In the genomic region with DNA sequence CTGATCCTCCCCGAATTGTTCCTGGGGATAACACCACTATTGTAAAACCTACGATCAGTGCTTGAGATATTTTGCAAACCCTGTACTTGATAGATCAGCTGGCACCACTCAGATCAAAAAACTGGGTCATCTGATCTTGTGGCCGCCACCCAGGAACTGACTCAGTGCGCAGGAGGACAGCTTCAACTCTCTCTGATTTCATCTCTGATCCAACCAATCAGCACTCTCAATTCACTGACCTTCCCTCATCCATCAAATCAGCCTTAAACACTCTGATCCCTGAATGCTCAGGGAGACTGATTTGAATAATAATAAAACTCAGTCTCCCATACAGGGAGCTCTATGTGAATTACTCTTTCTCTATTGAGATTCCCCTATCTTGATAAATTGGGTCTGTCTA, we compare ENCODE assay signal across 11 cellular contexts. TPM values are rescaled to one million over a fixed set of nuclear protein-coding genes. Genes with fewer than 3 reads are reported as not detected.
DNase-seq lines count a peak whose midpoint lies in the region; ATAC-seq and TF ChIP-seq lines count a peak whose summit lies in the region.
"Had no signal": no experiment of that assay in that cellular context is flagged by ENCODE, and none has a peak within 500 bp of the region (broad histone marks: within the 10 kb centered on the region; RNA-seq: fewer than 3 reads in every experiment).

No MANE protein-coding gene starts in this region.

- no peak overlapping the region for H3K4me3 ChIP-seq in HEK293 (ENCODE audit: low read depth, low read length)
- no peak overlapping the region for H3K4me3 ChIP-seq in coronary artery
- H3K4me3 ChIP-seq: esophagus muscularis mucosa had no signal

- H3K36me3 ChIP-seq in HEK293 (ENCODE audit: control insufficient read depth in 2 of 2, insufficient read depth in 1 of 2, low read length in 2 of 2), result no peaks in the 10 kb centered on the region
- H3K36me3 ChIP-seq: esophagus muscularis mucosa had no signal

- H3K27ac ChIP-seq in HEK293 (ENCODE audit: extremely low read depth, low read depth, low read length), result no peak overlapping the region
- no peak overlapping the region for H3K27ac ChIP-seq in coronary artery
- H3K27ac ChIP-seq: esophagus muscularis mucosa had no signal

- TF ChIP-seq CTCF in HEK293 (tag by site-specific recombination; IDR thresholded peaks at IDR 0.05), result no peak
- TF ChIP-seq CTCF in coronary artery (IDR thresholded peaks at IDR 0.05), result no peak

- H3K9me3 ChIP-seq in HEK293 (ENCODE audit: control insufficient read depth, insufficient read depth, low read depth, low read length), result no peaks in the 10 kb centered on the region
- H3K9me3 ChIP-seq: esophagus muscularis mucosa had no signal

- peak overlapping the region; percentile 15 for H3K4me3 Mint-ChIP-seq in activated CD4-positive, alpha-beta memory T cell treated with anti-CD3 and anti-CD28 coated beads, Interleukin-2, amount 10 ng/mL, durations not matched to agents 7 days and 5 days
- H3K4me3 Mint-ChIP-seq: nephron had no signal

- H3K36me3 Mint-ChIP-seq in activated CD4-positive, alpha-beta memory T cell treated with anti-CD3 and anti-CD28 coated beads, Interleukin-2, amount 10 ng/mL, durations not matched to agents 7 days and 5 days (ENCODE audit: low read depth), result peaks cover 3% of the 10 kb centered on the region

- POLR2A ChIA-PET in HEK293 (lab: Yijun Ruan, JAX), result no interaction called here
- POLR2A ChIA-PET in activated CD4-positive, alpha-beta memory T cell treated with anti-CD3 and anti-CD28 coated beads, Interleukin-2, amount 10 ng/mL, durations not matched to agents 7 days and 5 days (lab: Charles Lee), result interaction anchor here (1.5 to 1.7 kb wide), 2 partner anchors 12 to 15 kb away, joined by 5 to 7 read pairs; no protein-coding TSS in a partner anchor

- H3K4me1 Mint-ChIP-seq in activated CD4-positive, alpha-beta memory T cell treated with anti-CD3 and anti-CD28 coated beads, Interleukin-2, amount 10 ng/mL, durations not matched to agents 7 days and 5 days, result peaks cover 26% of the 10 kb centered on the region
- H3K4me1 Mint-ChIP-seq: nephron had no signal

- ATAC-seq in Right ventricle myocardium superior (ENCODE audit: poor library complexity), result no peak
- ATAC-seq in HG03571 (IDR thresholded peaks at IDR 0.05; ENCODE audit: unreplicated experiment), result no peak

- H3K27ac Mint-ChIP-seq in activated CD4-positive, alpha-beta memory T cell treated with anti-CD3 and anti-CD28 coated beads, Interleukin-2, amount 10 ng/mL, durations not matched to agents 7 days and 5 days, result peak overlapping the region; percentile 55
- H3K27ac Mint-ChIP-seq: nephron had no signal

- H3K4me1 ChIP-seq in HEK293 (ENCODE audit: control insufficient read depth, insufficient read depth, low read length), result no peaks in the 10 kb centered on the region

- intact Hi-C loops in head of caudate nucleus (cut with DNase I) (loop anchor here (5.0 to 10.0 kb wide), 2 partner anchors 52 to 555 kb away; a partner anchor contains a TSS), Right ventricle myocardium superior (cut with DNase I) (no loop called here)

- H3K9me3 Mint-ChIP-seq in activated CD4-positive, alpha-beta memory T cell treated with anti-CD3 and anti-CD28 coated beads, Interleukin-2, amount 10 ng/mL, durations not matched to agents 7 days and 5 days, result no peaks in the 10 kb centered on the region
- H3K9me3 Mint-ChIP-seq: nephron had no signal

- CTCF ChIA-PET in HEK293 (lab: Yijun Ruan, JAX), result no interaction called here
- CTCF ChIA-PET in activated CD4-positive, alpha-beta memory T cell treated with anti-CD3 and anti-CD28 coated beads, Interleukin-2, amount 10 ng/mL, durations not matched to agents 7 days and 5 days (lab: Charles Lee), result interaction anchor here (1.6 kb wide), 1 partner anchor 9 kb away, joined by 4 read pairs; a partner anchor contains a TSS

- no peaks in the 10 kb centered on the region for H3K27me3 Mint-ChIP-seq in activated CD4-positive, alpha-beta memory T cell treated with anti-CD3 and anti-CD28 coated beads, Interleukin-2, amount 10 ng/mL, durations not matched to agents 7 days and 5 days

- DNase-seq in AG08396 (ENCODE audit: low spot score) (peak; percentile 49), head of caudate nucleus (peak; percentile 16 to 85 (median 53)), Right ventricle myocardium superior (no peak), DMS153 (lab: John Stamatoyannopoulos, UW) (no peak), coronary artery (ENCODE audit: low spot score) (no peak)
- peak; percentile 65 for DNase-seq in activated CD4-positive, alpha-beta memory T cell treated with anti-CD3 and anti-CD28 coated beads, Interleukin-2, amount 10 ng/mL, durations not matched to agents 7 days and 5 days
- DNase-seq: Calu3 had no signal

TF ChIP-seq in HEK293, 187 proteins besides CTCF, POLR2A, EP300 and RAD21:
- TF ChIP-seq ZBTB17 (tag by site-specific recombination; IDR thresholded peaks at IDR 0.05), result peak; percentile 23; the same call in 1 of the 2 replicates
- TF ChIP-seq ZFP3 (tag by site-specific recombination; IDR thresholded peaks at IDR 0.05; ENCODE audit: low read depth), result no peak

RNA-seq across cellular contexts. Expression of a gene that starts 4.2 kb away (rescaled TPM):
- 100 to 1,000 TPM; 119 to 122 TPM for total RNA-seq in activated CD4-positive, alpha-beta memory T cell treated with anti-CD3 and anti-CD28 coated beads, Interleukin-2, amount 10 ng/mL, durations not matched to agents 7 days and 5 days
- total RNA-seq in Right ventricle myocardium superior, result 27.9 TPM

RNA-seq across cellular contexts. Expression of a gene that starts 9.5 kb away (rescaled TPM):
- under 1 TPM in 1 of 2 experiments, not detected in 1; 0.40 TPM for total RNA-seq in activated CD4-positive, alpha-beta memory T cell treated with anti-CD3 and anti-CD28 coated beads, Interleukin-2, amount 10 ng/mL, durations not matched to agents 7 days and 5 days
- total RNA-seq in Right ventricle myocardium superior, result not detected

RNA-seq across cellular contexts. Expression of a gene that starts 51.9 kb away (rescaled TPM):
- total RNA-seq in activated CD4-positive, alpha-beta memory T cell treated with anti-CD3 and anti-CD28 coated beads, Interleukin-2, amount 10 ng/mL, durations not matched to agents 7 days and 5 days, result 10 to 100 TPM; 34.1 to 36.0 TPM
- 11.6 TPM for total RNA-seq in Right ventricle myocardium superior

Comparison
In these comparisons a context has a peak if more than half of its experiments do, and no peak if none do; other contexts are left out.
1. DNase-seq: peak in AG08396 (single experiment), activated CD4-positive, alpha-beta memory T cell treated with anti-CD3 and anti-CD28 coated beads, Interleukin-2, amount 10 ng/mL, durations not matched to agents 7 days and 5 days (single experiment) and head of caudate nucleus (42 of 42); none in Right ventricle myocardium superior (single experiment), DMS153 (single experiment) and coronary artery (single experiment).